20 cellular contexts compared by ENCODE assay signal in the genomic region with DNA sequence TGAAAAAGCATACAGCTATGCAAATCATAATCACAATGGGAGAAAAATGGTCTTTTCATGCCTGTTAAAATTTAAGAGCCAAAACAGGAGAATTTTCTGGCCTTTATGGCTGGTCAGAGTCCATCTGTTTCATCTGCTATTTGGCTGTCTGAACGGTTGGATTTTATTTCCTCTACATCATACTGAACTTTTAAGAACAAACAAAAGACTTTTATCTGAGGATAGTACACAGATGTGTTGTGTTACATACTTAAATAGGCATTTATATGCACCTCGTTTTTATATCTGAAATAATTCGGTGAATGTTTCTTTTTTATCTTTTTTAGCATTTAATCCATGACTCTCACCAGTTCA.
"Had no signal": no experiment of that assay in that cellular context is flagged by ENCODE, and none has a peak within 500 bp of the region (broad histone marks: within the 10 kb centered on the region; RNA-seq: fewer than 3 reads in every experiment).

No MANE protein-coding gene starts in this region.

- FAIRE-seq: endothelial cell of umbilical vein, frontal cortex, islet of Langerhans, small intestine had no signal

- DNase-seq: colonic mucosa; dermis blood vessel endothelial cell; heart left ventricle; hypothalamus; kidney glomerular epithelial cell; left lung; mesenchymal stem cell; midbrain; naive B cell; occipital lobe; small intestine; stimulated activated CD4-positive, alpha-beta T cell treated with anti-CD3 and anti-CD28 coated beads, Interleukin-12 subunit alpha, Interleukin-12 subunit beta, amount 100 ng/mL, for 4 hours; stimulated activated naive CD4-positive, alpha-beta T cell treated with Interleukin-2 at 50 U/mL for 16 hours; trophoblast cell had no signal

- H3K9me3 Mint-ChIP-seq: central memory CD8-positive, alpha-beta T cell; naive B cell; nephron had no signal

- H3K36me3 ChIP-seq: colonic mucosa, heart left ventricle, left lung had no signal

- H3K4me1 Mint-ChIP-seq: central memory CD8-positive, alpha-beta T cell; naive B cell had no signal

- H3K27me3 Mint-ChIP-seq: central memory CD8-positive, alpha-beta T cell had no signal

- H3K27me3 ChIP-seq: colonic mucosa, heart left ventricle, left lung had no signal

- H3K4me3 Mint-ChIP-seq: central memory CD8-positive, alpha-beta T cell; naive B cell; nephron had no signal

- H3K27ac Mint-ChIP-seq: naive B cell had no signal

- H3K4me1 ChIP-seq: colonic mucosa, left lung had no signal

- ATAC-seq: heart left ventricle, left lung had no signal

- H3K9me3 ChIP-seq: colonic mucosa, heart left ventricle, left lung had no signal

- H3K27ac ChIP-seq: colonic mucosa, left lung had no signal

- H3K4me3 ChIP-seq: colonic mucosa, heart left ventricle, left lung, lung had no signal

- H3K36me3 Mint-ChIP-seq: naive B cell had no signal
